In genomic region chr2:10977003-10977402, GRCh38 we compare ENCODE assay signal across 14 cellular contexts.
DNase-seq lines count a peak whose midpoint lies in the region; ATAC-seq and TF ChIP-seq lines count a peak whose summit lies in the region.
"Had no signal": no experiment of that assay in that cellular context is flagged by ENCODE, and none has a peak within 500 bp of the region (broad histone marks: within the 10 kb centered on the region; RNA-seq: fewer than 3 reads in every experiment).

No MANE protein-coding gene starts in this region.

- peak overlapping the region; percentile 17; the same call in 1 of the 2 replicates for H3K9ac ChIP-seq in iPS-20b (ENCODE audit: low read depth, low read length)

- no peak overlapping the region for H3K27ac Mint-ChIP-seq in stimulated activated naive CD8-positive, alpha-beta T cell treated with anti-CD3 and anti-CD28 coated beads, Interleukin-15, amount 100 ng/mL, for 72 hours

- no peaks in the 10 kb centered on the region for H3K9me3 Mint-ChIP-seq in stimulated activated naive CD8-positive, alpha-beta T cell treated with anti-CD3 and anti-CD28 coated beads, Interleukin-15, amount 100 ng/mL, for 72 hours

- peak overlapping the region in 1 of 2 donors; percentile 44 for H3K4me3 Mint-ChIP-seq in stimulated activated naive CD8-positive, alpha-beta T cell treated with anti-CD3 and anti-CD28 coated beads, Interleukin-15, amount 100 ng/mL, for 72 hours

- DNase-seq in stimulated activated naive CD8-positive, alpha-beta T cell treated with anti-CD3 and anti-CD28 coated beads, Interleukin-15, Interleukin-2, amounts not matched to agents 100 U/mL and 50 U/mL, for 24 hours = peak; percentile 10
- DNase-seq in stimulated activated naive CD8-positive, alpha-beta T cell treated with anti-CD3 and anti-CD28 coated beads, Interleukin-15, amount 100 ng/mL, for 72 hours = no peak
- DNase-seq in RPMI8226 = peak; percentile 11
- no peak for DNase-seq in activated naive CD4-positive, alpha-beta T cell treated with Interleukin-2 at 50 U/mL for 16 hours
- DNase-seq in upper lobe of left lung = no peak
- DNase-seq: AML-193; NCI-H446 treated with DMSO at 0.1 percent for 48 hours; stimulated activated CD8-positive, alpha-beta memory T cell treated with anti-CD3 and anti-CD28 coated beads, Interleukin-4, amount 100 ng/mL, for 48 hours had no signal

- TF ChIP-seq CTCF in upper lobe of left lung (IDR thresholded peaks at IDR 0.05) = no peak

- H3K27me3 Mint-ChIP-seq in stimulated activated naive CD8-positive, alpha-beta T cell treated with anti-CD3 and anti-CD28 coated beads, Interleukin-15, amount 100 ng/mL, for 72 hours = peaks cover 42% of the 10 kb centered on the region

- H3K4me1 Mint-ChIP-seq in stimulated activated naive CD8-positive, alpha-beta T cell treated with anti-CD3 and anti-CD28 coated beads, Interleukin-15, amount 100 ng/mL, for 72 hours = peaks cover 7% of the 10 kb centered on the region

- peak; percentile 48 for ATAC-seq in stimulated activated naive CD8-positive, alpha-beta T cell treated with anti-CD3 and anti-CD28 coated beads, Interleukin-15, Interleukin-2, amounts not matched to agents 100 U/mL and 50 U/mL, for 24 hours
- no peak for ATAC-seq in stimulated activated naive CD8-positive, alpha-beta T cell treated with anti-CD3 and anti-CD28 coated beads, Interleukin-15, amount 100 ng/mL, for 72 hours
- ATAC-seq in GM18870 (IDR thresholded peaks at IDR 0.05; ENCODE audit: unreplicated experiment) (no peak), GM21360 (IDR thresholded peaks at IDR 0.05; ENCODE audit: unreplicated experiment) (no peak), upper lobe of left lung (ENCODE audit: low FRiP score in 2 of 2) (no peak)
- ATAC-seq: left lung, Right ventricle myocardium inferior had no signal

- H3K4me3 ChIP-seq in iPS-20b (ENCODE audit: low read length) (no peak overlapping the region), upper lobe of left lung (no peak overlapping the region)
- H3K4me3 ChIP-seq: ascending aorta, left lung had no signal

- H3K36me3 ChIP-seq in iPS-20b (ENCODE audit: insufficient read depth, low read depth, low read length) = no peaks in the 10 kb centered on the region
- H3K36me3 ChIP-seq in upper lobe of left lung = no peaks in the 10 kb centered on the region
- H3K36me3 ChIP-seq: ascending aorta, left lung had no signal

- WGBS in upper lobe of left lung, 2 donors = 20 to 28% methylated on average over 7 to 9 of the region's 9 CpGs

- no peak for TF ChIP-seq POLR2A in upper lobe of left lung (IDR thresholded peaks at IDR 0.05)

- H3K9me3 ChIP-seq in iPS-20b (ENCODE audit: insufficient read depth, low read depth, low read length) (no peaks in the 10 kb centered on the region), upper lobe of left lung (no peaks in the 10 kb centered on the region)
- H3K9me3 ChIP-seq: ascending aorta, left lung had no signal

- H3K27ac ChIP-seq in iPS-20b (ENCODE audit: low read length) (no peak overlapping the region), upper lobe of left lung (no peak overlapping the region)
- H3K27ac ChIP-seq: ascending aorta, left lung had no signal

- H3K27me3 ChIP-seq in iPS-20b (ENCODE audit: insufficient read depth, low read length) = no peaks in the 10 kb centered on the region
- H3K27me3 ChIP-seq in upper lobe of left lung = no peaks in the 10 kb centered on the region
- H3K27me3 ChIP-seq: ascending aorta had no signal

- H3K4me1 ChIP-seq in iPS-20b (ENCODE audit: insufficient read depth, low read length) (peaks cover 25% of the 10 kb centered on the region; the same call in 1 of the 2 replicates), upper lobe of left lung (peaks cover 0 to 4% (median 0%) of the 10 kb centered on the region in 4 donors)
- H3K4me1 ChIP-seq: ascending aorta, left lung had no signal

- TF ChIP-seq EP300 in upper lobe of left lung (IDR thresholded peaks at IDR 0.05) = no peak

Comparison
In these comparisons a context has a peak if more than half of its experiments do, and no peak if none do; other contexts are left out.
1. DNase-seq: peak in stimulated activated naive CD8-positive, alpha-beta T cell treated with anti-CD3 and anti-CD28 coated beads, Interleukin-15, Interleukin-2, amounts not matched to agents 100 U/mL and 50 U/mL, for 24 hours (single experiment) and RPMI8226 (single experiment); none in stimulated activated naive CD8-positive, alpha-beta T cell treated with anti-CD3 and anti-CD28 coated beads, Interleukin-15, amount 100 ng/mL, for 72 hours (0 of 2), activated naive CD4-positive, alpha-beta T cell treated with Interleukin-2 at 50 U/mL for 16 hours (single experiment) and upper lobe of left lung (0 of 2).